14 cellular contexts compared by ENCODE assay signal in the genomic region with DNA sequence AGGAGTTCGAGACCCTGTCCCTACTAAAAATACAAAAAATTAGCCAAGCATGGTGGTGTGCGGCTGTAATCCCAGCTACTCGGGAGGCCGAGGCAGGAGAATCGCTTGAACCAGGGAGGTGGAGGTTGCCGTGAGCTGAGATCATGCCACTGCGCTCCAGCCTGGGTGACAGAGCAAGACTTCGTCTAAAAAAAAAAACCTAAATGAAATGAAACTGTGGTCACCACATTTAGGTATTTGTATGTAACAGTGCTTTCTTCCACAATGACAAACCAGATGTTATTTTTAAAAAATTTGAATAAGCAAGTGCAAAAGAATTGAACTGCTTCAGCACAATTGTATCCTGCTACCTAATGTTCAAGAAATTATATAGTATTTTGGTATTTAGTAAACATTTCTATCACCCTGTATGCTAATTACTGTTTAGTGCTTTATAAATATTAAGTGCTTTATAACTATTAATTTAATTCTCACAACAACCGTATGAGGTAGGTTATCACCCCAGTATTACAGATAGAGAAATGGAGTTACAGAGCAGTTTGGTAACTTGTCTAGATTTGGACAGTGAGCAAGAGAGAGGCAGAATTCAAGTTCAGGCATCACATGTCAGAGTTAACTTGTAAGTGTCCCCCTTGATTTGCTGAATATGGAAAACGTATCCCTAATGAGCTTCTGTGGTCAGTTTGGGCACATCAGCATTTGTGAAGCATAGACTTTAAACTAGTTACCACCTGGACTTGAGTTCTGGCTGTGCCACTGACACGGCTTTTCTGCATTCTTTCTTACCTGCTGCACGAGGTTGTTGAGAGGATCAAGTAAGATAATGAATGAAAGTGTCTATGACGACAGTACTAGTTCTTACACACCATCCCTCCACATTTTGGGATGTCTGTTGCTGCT. TPM values are rescaled to one million over a fixed set of nuclear protein-coding genes. Genes with fewer than 3 reads are reported as not detected.
DNase-seq lines count a peak whose midpoint lies in the region; ATAC-seq and TF ChIP-seq lines count a peak whose summit lies in the region.
"Had no signal": no experiment of that assay in that cellular context is flagged by ENCODE, and none has a peak within 500 bp of the region (broad histone marks: within the 10 kb centered on the region; RNA-seq: fewer than 3 reads in every experiment).

No MANE protein-coding gene starts in this region.

- H3K4me3 ChIP-seq in OCI-LY1 (ENCODE audit: low read depth, low read length, poor library complexity, severe bottlenecking) (no peak overlapping the region), gastroesophageal sphincter (no peak overlapping the region)
- H3K4me3 ChIP-seq: BLaER1 treated with 17β-estradiol and CSF1 and Interleukin-3, amounts not matched to agents 10 nM and 100 nM; SK-N-MC; spleen had no signal

- no peak overlapping the region for H3K27ac ChIP-seq in OCI-LY1 (ENCODE audit: low read depth, low read length, poor library complexity, severe bottlenecking)
- no peak overlapping the region for H3K27ac ChIP-seq in gastroesophageal sphincter
- H3K27ac ChIP-seq: BLaER1 treated with 17β-estradiol and CSF1 and Interleukin-3, amounts not matched to agents 10 nM and 100 nM; SK-N-MC; spleen had no signal

- H3K9me2 ChIP-seq in OCI-LY1 (ENCODE audit: low read depth, low read length): no peaks in the 10 kb centered on the region

- no peaks in the 10 kb centered on the region for H3F3A ChIP-seq in OCI-LY1 (ENCODE audit: insufficient read depth, low read length)

- H4K20me1 ChIP-seq in OCI-LY1 (ENCODE audit: insufficient read depth, low read length): no peaks in the 10 kb centered on the region

- 90% methylated on average over 6 to 11 of the region's 13 CpGs for WGBS in gastroesophageal sphincter (ENCODE audit: low coverage in 1 of 2), 2 donors

- no peak for TF ChIP-seq CTCF in OCI-LY1 (IDR thresholded peaks at IDR 0.05; ENCODE audit: low read length)
- TF ChIP-seq CTCF in gastroesophageal sphincter (IDR thresholded peaks at IDR 0.05): no peak

- no peak overlapping the region for H3K9ac ChIP-seq in OCI-LY1 (ENCODE audit: low read length)
- H3K9ac ChIP-seq: BLaER1 treated with 17β-estradiol and CSF1 and Interleukin-3, amounts not matched to agents 10 nM and 100 nM had no signal

- H3K27me3 ChIP-seq in OCI-LY1 (ENCODE audit: insufficient read depth, low read length) (no peaks in the 10 kb centered on the region), gastroesophageal sphincter (no peaks in the 10 kb centered on the region)
- H3K27me3 ChIP-seq: BLaER1 treated with 17β-estradiol and CSF1 and Interleukin-3, amounts not matched to agents 10 nM and 100 nM; spleen had no signal

- DNase-seq in HPDE6-E6E7 (ENCODE audit: extremely low spot score): no peak
- no peak for DNase-seq in activated effector memory CD4-positive, alpha-beta T cell treated with anti-CD3 and anti-CD28 coated beads, Interleukin-2, amount 50 U/mL, for 16 hours
- no peak for DNase-seq in NCI-H146 (lab: John Stamatoyannopoulos, UW)
- DNase-seq: activated CD4-positive, alpha-beta T cell treated with anti-CD3 and anti-CD28 coated beads for 4 hours; kidney glomerular epithelial cell; NCI-H524 treated with DMSO at 0.1 percent for 48 hours; spleen had no signal

- H3K9me3 ChIP-seq in OCI-LY1 (ENCODE audit: low read length) (peaks cover 3% of the 10 kb centered on the region; the same call in 1 of the 2 replicates), gastroesophageal sphincter (peaks cover 0 to 6% (median 0%) of the 10 kb centered on the region in 3 donors)

- H3K4me2 ChIP-seq in OCI-LY1 (ENCODE audit: low read length): peak overlapping the region; percentile 34; the same call in 1 of the 2 replicates

- ATAC-seq in GM18499 (IDR thresholded peaks at IDR 0.05; ENCODE audit: insufficient read depth, unreplicated experiment): peak; percentile 85
- ATAC-seq in GM21367 (IDR thresholded peaks at IDR 0.05; ENCODE audit: unreplicated experiment): peak; percentile 90
- peak; percentile 86 for ATAC-seq in HG02981 (IDR thresholded peaks at IDR 0.05; ENCODE audit: unreplicated experiment)
- ATAC-seq in gastroesophageal sphincter: no peak

- H3K36me3 ChIP-seq in OCI-LY1 (ENCODE audit: insufficient read depth, low read length) (peaks cover 7% of the 10 kb centered on the region; the same call in 1 of the 2 replicates), gastroesophageal sphincter (no peaks in the 10 kb centered on the region)
- H3K36me3 ChIP-seq: spleen had no signal

- peaks cover 24% of the 10 kb centered on the region for H3K4me1 ChIP-seq in OCI-LY1 (ENCODE audit: insufficient read depth, low read length, severe bottlenecking)
- H3K4me1 ChIP-seq in gastroesophageal sphincter: peaks cover 0 to 26% (median 3%) of the 10 kb centered on the region in 3 donors

- TF ChIP-seq EP300 in gastroesophageal sphincter (IDR thresholded peaks at IDR 0.05): no peak

- 0 out of 2 replicates have a peak, but pooled peaks cover 4% of the 10 kb centered on the region for H3K79me2 ChIP-seq in OCI-LY1 (ENCODE audit: insufficient read depth, low read length)

- no peak for TF ChIP-seq POLR2A in gastroesophageal sphincter (IDR thresholded peaks at IDR 0.05)

- no peak overlapping the region for H2AFZ ChIP-seq in OCI-LY1 (ENCODE audit: low read length)

RNA-seq across cellular contexts. Expression of a gene that starts 14.4 kb away (rescaled TPM):
- 10 to 100 TPM; 10.8 to 19.1 (median 16.3) TPM for total RNA-seq in gastroesophageal sphincter
